ENCODE assay signal across 8 cellular contexts in genomic region chr9:78031826-78032598, GRCh38. TPM values are rescaled to one million over a fixed set of nuclear protein-coding genes. Genes with fewer than 3 reads are reported as not detected.
DNase-seq lines count a peak whose midpoint lies in the region; ATAC-seq and TF ChIP-seq lines count a peak whose summit lies in the region.

No MANE protein-coding gene starts in this region.

- intact Hi-C loops in right lobe of liver (cut with DNase I): loop anchor here in 1 of 2 donors (10.0 kb wide), 1 partner anchor 47 kb away; no protein-coding TSS in a partner anchor

- no peaks in the 10 kb centered on the region for H3K9me3 ChIP-seq in right lobe of liver

- peak in 1 of 4 donors; percentile 4 for TF ChIP-seq CTCF in right lobe of liver (IDR thresholded peaks at IDR 0.05)

- H3K4me3 ChIP-seq in right lobe of liver: peak overlapping the region; percentile 46 to 72 (median 64)

- ATAC-seq in HG02885 (IDR thresholded peaks at IDR 0.05; ENCODE audit: poor library complexity, unreplicated experiment) (peak; percentile 42), right lobe of liver (peak; percentile 87 to 95 (median 92)), GM19035 (IDR thresholded peaks at IDR 0.05; ENCODE audit: unreplicated experiment) (no peak)

- peak; percentile 97 for TF ChIP-seq POLR2A in right lobe of liver (IDR thresholded peaks at IDR 0.05)

- peaks cover 0 to 26% (median 9%) of the 10 kb centered on the region in 4 donors for H3K4me1 ChIP-seq in right lobe of liver

- H3K36me3 ChIP-seq in right lobe of liver: no peaks in the 10 kb centered on the region

- peak; percentile 95 for DNase-seq in AG20443 (ENCODE audit: low spot score)
- DNase-seq in NCI-H748 treated with DMSO at 0.1 percent for 48 hours (lab: John Stamatoyannopoulos, UW): peak; percentile 73
- peak; percentile 44 to 52 for DNase-seq in activated CD8-positive, alpha-beta memory T cell treated with anti-CD3 and anti-CD28 coated beads for 1 hour (ENCODE audit: extremely low read depth in 1 of 2, low read depth in 1 of 2)
- peak; percentile 93 for DNase-seq in ecto neural progenitor cell (ENCODE audit: low spot score)
- peak; percentile 96 to 97 (median 96) for DNase-seq in right lobe of liver
- DNase-seq in stimulated activated CD4-positive, alpha-beta T cell treated with anti-CD3 and anti-CD28 coated beads, Interleukin-2, amount 100 ng/mL, for 4 hours (ENCODE audit: low read depth): peak; percentile 76

- WGBS in right lobe of liver (ENCODE audit: insufficient coverage, low coverage, low lambda C conversion rate, missing lambda C conversion rate): 0% methylated on average over 25 of the region's 100 CpGs

- no peaks in the 10 kb centered on the region for H3K27me3 ChIP-seq in right lobe of liver

- H3K27ac ChIP-seq in right lobe of liver: peak overlapping the region; percentile 85 to 98 (median 85)

RNA-seq across cellular contexts. Expression of gene GNAQ, which starts 0.4 kb away (rescaled TPM):
- total RNA-seq in right lobe of liver: 10 to 100 TPM; 15.8 to 28.7 (median 21.6) TPM
